Comparison of ENCODE assay signal across 11 cellular contexts in genomic region chr7:117875566-117875965, GRCh38. TPM values are rescaled to one million over a fixed set of nuclear protein-coding genes. Genes with fewer than 3 reads are reported as not detected.
DNase-seq lines count a peak whose midpoint lies in the region; ATAC-seq, FAIRE-seq and TF ChIP-seq lines count a peak whose summit lies in the region.
"Had no signal": no experiment of that assay in that cellular context is flagged by ENCODE, and none has a peak within 500 bp of the region (broad histone marks: within the 10 kb centered on the region; RNA-seq: fewer than 3 reads in every experiment).

No MANE protein-coding gene starts in this region.

- no peak overlapping the region for H3K56ac ChIP-seq in H9 (ENCODE audit: insufficient read length, low read depth, low read length)

- H3K4me3 ChIP-seq in endodermal cell (ENCODE audit: low read length): no peak overlapping the region
- no peak overlapping the region for H3K4me3 ChIP-seq in neuronal stem cell (ENCODE audit: low read length in 2 of 2)
- H3K4me3 ChIP-seq: cardiac muscle cell, SJSA1 had no signal

- H3K14ac ChIP-seq in H9 (ENCODE audit: insufficient read depth, low read length): no peak overlapping the region
- H3K14ac ChIP-seq in neuronal stem cell (ENCODE audit: low read length): no peak overlapping the region

- H3K4ac ChIP-seq in H9 (ENCODE audit: low read depth, low read length) (no peak overlapping the region), neuronal stem cell (ENCODE audit: low read length) (no peak overlapping the region)

- peaks cover 9% of the 10 kb centered on the region for H3K27me3 Mint-ChIP-seq in H9 (ENCODE audit: low read depth)
- peaks cover 37% of the 10 kb centered on the region for H3K27me3 Mint-ChIP-seq in endodermal cell (ENCODE audit: insufficient read depth)

- H2BK5ac ChIP-seq in H9 (ENCODE audit: insufficient read length, low read length) (no peak overlapping the region), neuronal stem cell (ENCODE audit: low read length) (no peak overlapping the region)

- H2BK120ac ChIP-seq in H9 (ENCODE audit: low read depth, low read length, poor library complexity, severe bottlenecking) (no peak overlapping the region), neuronal stem cell (ENCODE audit: low read depth, low read length) (no peak overlapping the region)

- H3K9me3 Mint-ChIP-seq in H9 (no peaks in the 10 kb centered on the region; a peak in 1 of 5 replicates), endodermal cell (no peaks in the 10 kb centered on the region)

- H3K4me2 ChIP-seq in H9 (ENCODE audit: insufficient read depth, insufficient read length, low read length) (no peak overlapping the region), neuronal stem cell (ENCODE audit: insufficient read depth, low read length, poor library complexity, severe bottlenecking) (no peak overlapping the region)

- no peak for FAIRE-seq in frontal cortex (lab: Jason Lieb, UNC)
- FAIRE-seq: G401.6 had no signal

- peak; percentile 75 for DNase-seq in H9
- DNase-seq in NCI-H345 (lab: John Stamatoyannopoulos, UW): peak; percentile 28
- peak; percentile 83 for DNase-seq in endodermal cell
- peak; percentile 32 for DNase-seq in neuronal stem cell (ENCODE audit: low spot score)
- no peak for DNase-seq in NCI-H1048 (lab: John Stamatoyannopoulos, UW)
- no peak for DNase-seq in frontal cortex (ENCODE audit: low spot score in 2 of 2)
- DNase-seq: stimulated activated CD4-positive, alpha-beta T cell treated with anti-CD3 and anti-CD28 coated beads, Interleukin-1b, Interleukin-23, amount 100 ng/mL, for 48 hours had no signal

- H3K9ac ChIP-seq in H9 (ENCODE audit: extremely low read depth, insufficient read length, low read length): no peak overlapping the region
- no peak overlapping the region for H3K9ac ChIP-seq in endodermal cell (ENCODE audit: extremely low read depth, low read length, poor library complexity, severe bottlenecking)
- no peak overlapping the region for H3K9ac ChIP-seq in neuronal stem cell (ENCODE audit: low read depth, low read length, poor library complexity)

- H4K8ac ChIP-seq in H9 (replicated peaks; ENCODE audit: insufficient read length, low read depth, low read length) (no peak overlapping the region), neuronal stem cell (ENCODE audit: low read depth, low read length) (no peak overlapping the region)

- H3K27ac ChIP-seq in H9 (ENCODE audit: insufficient read length, low read depth, low read length): no peak overlapping the region
- no peak overlapping the region for H3K27ac ChIP-seq in endodermal cell (ENCODE audit: low read depth, low read length)
- no peak overlapping the region for H3K27ac ChIP-seq in neuronal stem cell (replicated peaks; ENCODE audit: low read length)
- H3K27ac ChIP-seq: cardiac muscle cell, SJSA1 had no signal

- H3K18ac ChIP-seq in H9 (ENCODE audit: insufficient read length, low read depth, low read length) (no peak overlapping the region), neuronal stem cell (ENCODE audit: low read length) (no peak overlapping the region)

- no peaks in the 10 kb centered on the region for H3K9me3 ChIP-seq in H9 (ENCODE audit: control insufficient read depth, low read depth, low read length)
- H3K9me3 ChIP-seq in endodermal cell (ENCODE audit: control insufficient read depth, low read length): no peaks in the 10 kb centered on the region
- no peaks in the 10 kb centered on the region for H3K9me3 ChIP-seq in neuronal stem cell (replicated peaks in 1 of 2; ENCODE audit: control insufficient read depth in 2 of 2, insufficient read depth in 1 of 2, low read depth in 1 of 2, low read length in 2 of 2)
- H3K9me3 ChIP-seq: SJSA1 had no signal

- no peaks in the 10 kb centered on the region; a peak in 2 of 7 replicates for H3K36me3 Mint-ChIP-seq in H9 (ENCODE audit: insufficient read depth in 1 of 3, low read depth in 3 of 3)
- no peaks in the 10 kb centered on the region for H3K36me3 Mint-ChIP-seq in endodermal cell (ENCODE audit: low read depth)

- H2BK12ac ChIP-seq in H9 (ENCODE audit: insufficient read length, low read depth, low read length) (no peak overlapping the region), neuronal stem cell (ENCODE audit: low read length) (no peak overlapping the region)

- H2AFZ ChIP-seq in H9 (ENCODE audit: low read length) (no peak overlapping the region), neuronal stem cell (ENCODE audit: low read length) (no peak overlapping the region)

- no peak overlapping the region for H2BK20ac ChIP-seq in H9 (ENCODE audit: low read depth, low read length, poor library complexity, severe bottlenecking)

- H3K36me3 ChIP-seq in endodermal cell (ENCODE audit: control insufficient read depth, insufficient read depth, low read length) (no peaks in the 10 kb centered on the region), neuronal stem cell (replicated peaks in 1 of 2; ENCODE audit: control insufficient read depth in 2 of 2, insufficient read depth in 2 of 2, low read length in 2 of 2) (no peaks in the 10 kb centered on the region)
- H3K36me3 ChIP-seq: cardiac muscle cell, SJSA1 had no signal

- peaks cover 7% of the 10 kb centered on the region for H3K23me2 ChIP-seq in H9 (ENCODE audit: insufficient read length, low read depth, low read length, poor library complexity, severe bottlenecking)

- H4K5ac ChIP-seq in H9 (ENCODE audit: insufficient read length, low read depth, low read length): no peak overlapping the region

- no peaks in the 10 kb centered on the region for H4K20me1 ChIP-seq in H9 (ENCODE audit: control insufficient read depth, insufficient read depth, insufficient read length)

- peaks cover 4% of the 10 kb centered on the region; the same call in 1 of the 2 replicates for H3K79me2 ChIP-seq in H9 (ENCODE audit: insufficient read depth, low read length)

- no peak overlapping the region for H3K23ac ChIP-seq in H9 (ENCODE audit: insufficient read length, low read depth, low read length)
- no peak overlapping the region for H3K23ac ChIP-seq in neuronal stem cell (ENCODE audit: low read depth, low read length, poor library complexity)

- H3K79me1 ChIP-seq in H9 (ENCODE audit: insufficient read depth, low read depth, low read length, poor library complexity, severe bottlenecking): no peaks in the 10 kb centered on the region
- H3K79me1 ChIP-seq in neuronal stem cell (ENCODE audit: low read depth, low read length): no peaks in the 10 kb centered on the region

- no peak overlapping the region for H4K91ac ChIP-seq in H9 (ENCODE audit: insufficient read length, low read depth, low read length)
- no peak overlapping the region for H4K91ac ChIP-seq in neuronal stem cell (ENCODE audit: low read depth, low read length, poor library complexity)

- H3T11ph ChIP-seq in H9 (ENCODE audit: low read length): no peak overlapping the region

- H2AK5ac ChIP-seq in H9 (ENCODE audit: insufficient read length, low read length) (no peak overlapping the region), neuronal stem cell (ENCODE audit: low read depth, low read length) (no peak overlapping the region)

- H3K4me1 ChIP-seq in H9 (ENCODE audit: insufficient read depth, low read length) (peaks cover 3% of the 10 kb centered on the region; the same call in 1 of the 2 replicates), endodermal cell (ENCODE audit: control insufficient read depth, insufficient read depth, low read length) (no peaks in the 10 kb centered on the region), neuronal stem cell (ENCODE audit: control insufficient read depth in 2 of 2, insufficient read depth in 1 of 2, low read depth in 1 of 2, low read length in 2 of 2) (peaks cover 1 to 5% of the 10 kb centered on the region in 2 donors)

- H3K27me3 ChIP-seq in H9 (ENCODE audit: insufficient read depth, low read length): no peaks in the 10 kb centered on the region
- peaks cover 27% of the 10 kb centered on the region for H3K27me3 ChIP-seq in endodermal cell (ENCODE audit: control insufficient read depth, insufficient read depth, low read length, poor library complexity, severe bottlenecking)
- peaks cover 0 to 44% (median 0%) of the 10 kb centered on the region in 3 experiments for H3K27me3 ChIP-seq in neuronal stem cell (ENCODE audit: control insufficient read depth in 3 of 3, insufficient read depth in 3 of 3, low read depth in 1 of 3, low read length in 3 of 3)
- H3K27me3 ChIP-seq: cardiac muscle cell had no signal

- no peak overlapping the region for H2BK15ac ChIP-seq in H9 (ENCODE audit: low read depth, low read length)
- H2BK15ac ChIP-seq in neuronal stem cell (ENCODE audit: low read length): no peak overlapping the region

- TF ChIP-seq CTCF in H9 (conservative IDR thresholded peaks at IDR 0.05) (peak; percentile 64), endodermal cell (conservative IDR thresholded peaks at IDR 0.05) (peak; percentile 83)

- H3K4me3 Mint-ChIP-seq in H9 (peak overlapping the region in 1 of 2 experiments; percentile 65; a peak in 2 of 5 replicates), endodermal cell (no peak overlapping the region)

- peaks cover 51 to 53% of the 10 kb centered on the region in 2 experiments for H3K4me1 Mint-ChIP-seq in H9
- peaks cover 17% of the 10 kb centered on the region for H3K4me1 Mint-ChIP-seq in endodermal cell

- no peak for ATAC-seq in GM19328 (IDR thresholded peaks at IDR 0.05; ENCODE audit: unreplicated experiment)

- H3K27ac Mint-ChIP-seq in H9 (peak overlapping the region in 1 of 3 experiments; percentile 39; a peak in 1 of 7 replicates), endodermal cell (no peak overlapping the region)

RNA-seq across cellular contexts. Expression of gene CTTNBP2, which starts 2.3 kb away (rescaled TPM):
- total RNA-seq in H9 (2021) (15.7 and 17.6 TPM in 2 replicates), endodermal cell (1 to 10 TPM; 5.2 to 6.5 TPM), frontal cortex (34.2 TPM)
- polyA plus RNA-seq in endodermal cell (2013, experiment 1 of 2): 6.4 TPM
- polyA plus RNA-seq in endodermal cell (2013, experiment 2 of 2): 6.5 TPM
- polyA plus RNA-seq in neuronal stem cell (2013, experiment 1 of 2): 6.0 TPM
- 5.6 TPM for polyA plus RNA-seq in neuronal stem cell (2013, experiment 2 of 2)
- total RNA-seq: SJSA1 had no signal

Comparison
In these comparisons a context has a peak if more than half of its experiments do, and no peak if none do; other contexts are left out.
1. DNase-seq: peak in H9 (single experiment), NCI-H345 (single experiment), endodermal cell (single experiment) and neuronal stem cell (single experiment); none in NCI-H1048 (single experiment) and frontal cortex (0 of 2).